Comparison of ENCODE assay signal across 15 cellular contexts in the genomic region with DNA sequence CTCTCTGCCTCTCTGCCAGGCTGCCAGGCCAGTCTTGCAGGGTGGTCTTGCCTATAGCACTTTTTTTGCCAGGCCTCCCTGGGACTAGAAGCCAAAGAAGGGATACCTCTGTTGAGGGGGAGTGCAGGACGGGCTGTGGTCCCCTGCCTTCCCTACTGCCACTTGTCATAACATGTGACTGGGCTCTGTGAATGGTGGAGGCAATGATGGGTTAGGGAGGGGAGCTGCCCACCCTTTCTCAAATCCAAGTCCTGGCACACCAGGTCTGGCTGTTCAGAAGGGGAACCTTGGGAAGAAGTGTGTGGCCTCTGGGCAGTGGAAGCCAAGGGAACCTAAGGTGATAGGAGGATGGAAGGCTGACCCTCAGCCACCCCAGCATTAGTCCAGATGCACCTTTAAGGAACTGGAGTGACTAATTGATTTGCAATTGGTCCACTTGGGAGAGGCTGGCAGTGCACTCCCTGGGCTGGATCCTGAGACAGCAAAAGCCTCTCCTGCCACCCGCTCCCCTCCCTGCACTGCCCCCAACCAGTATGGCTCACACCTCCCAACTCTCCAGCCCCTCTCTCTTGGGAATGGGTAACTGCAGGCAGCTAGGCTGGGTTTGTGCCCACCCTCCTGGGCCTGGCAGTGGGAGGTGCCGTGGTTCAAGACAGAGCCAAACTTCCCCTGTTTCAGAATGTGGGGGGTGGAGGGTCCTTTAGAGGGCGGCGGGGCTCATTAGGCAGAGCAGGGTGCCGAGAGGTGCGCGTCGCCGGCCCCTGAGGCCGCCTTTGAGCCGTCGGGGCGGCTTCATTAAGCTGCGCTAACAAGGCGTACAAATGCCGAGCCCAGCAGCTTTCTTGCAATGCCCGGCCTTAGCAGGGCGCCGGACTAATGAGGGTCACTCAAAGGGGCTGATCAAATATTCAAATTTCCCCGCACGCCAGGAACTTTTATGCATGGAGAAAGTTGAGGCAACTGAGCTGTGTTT. TPM values are rescaled to one million over a fixed set of nuclear protein-coding genes. Genes with fewer than 3 reads are reported as not detected.
DNase-seq lines count a peak whose midpoint lies in the region; ATAC-seq and TF ChIP-seq lines count a peak whose summit lies in the region.
"Had no signal": no experiment of that assay in that cellular context is flagged by ENCODE, and none has a peak within 500 bp of the region (broad histone marks: within the 10 kb centered on the region; RNA-seq: fewer than 3 reads in every experiment).

No MANE protein-coding gene starts in this region.

- TF ChIP-seq POLR2A in esophagus muscularis mucosa (IDR thresholded peaks at IDR 0.05; ENCODE audit: low read depth), result no peak

- H3K36me3 ChIP-seq in esophagus muscularis mucosa, result no peaks in the 10 kb centered on the region
- H3K36me3 ChIP-seq: tibial artery had no signal

- intact Hi-C loops in esophagus muscularis mucosa (cut with DNase I), result no loop called here

- WGBS in esophagus muscularis mucosa, result 25% methylated on average over 9 of the region's 22 CpGs

- peaks cover 11 to 100% (median 93%) of the 10 kb centered on the region in 4 donors for H3K27me3 ChIP-seq in esophagus muscularis mucosa

- no peaks in the 10 kb centered on the region for H3K9me3 ChIP-seq in esophagus muscularis mucosa
- H3K9me3 ChIP-seq: tibial artery had no signal

- H3K4me3 ChIP-seq in esophagus muscularis mucosa, result peak overlapping the region in 3 of 4 donors; percentile 5 to 41 (median 21)

- ATAC-seq in GM21390 (IDR thresholded peaks at IDR 0.05; ENCODE audit: unreplicated experiment), result no peak

- TF ChIP-seq EP300 in esophagus muscularis mucosa (IDR thresholded peaks at IDR 0.05), result no peak

- no peak overlapping the region for H3K27ac ChIP-seq in esophagus muscularis mucosa (replicated peaks in 1 of 4)
- H3K27ac ChIP-seq: 22Rv1, tibial artery had no signal

- no peak for TF ChIP-seq CTCF in esophagus muscularis mucosa (IDR thresholded peaks at IDR 0.05)

- H3K4me1 ChIP-seq in esophagus muscularis mucosa, result peaks cover 33 to 90% (median 72%) of the 10 kb centered on the region in 4 donors

- peak; percentile 49 for DNase-seq in DMS53 (lab: John Stamatoyannopoulos, UW)
- no peak for DNase-seq in DMS53 treated with DMSO at 0.1 percent for 48 hours (lab: John Stamatoyannopoulos, UW; ENCODE audit: unreplicated experiment)
- peak; percentile 10 for DNase-seq in NCI-H146 treated with DMSO at 0.1 percent for 48 hours (lab: John Stamatoyannopoulos, UW; ENCODE audit: unreplicated experiment)
- DNase-seq in esophagus muscularis mucosa (ENCODE audit: extremely low spot score), result no peak
- peak; percentile 94 for DNase-seq in retina
- no peak for DNase-seq in NCI-H524 (lab: John Stamatoyannopoulos, UW)
- no peak for DNase-seq in T-helper 9 cell
- DNase-seq: immature natural killer cell, NCI-H1930, tibial artery had no signal

RNA-seq across cellular contexts. Expression of a gene that starts 4.5 kb away (rescaled TPM):
- total RNA-seq in esophagus muscularis mucosa, result under 1 TPM; 0.11 to 0.42 (median 0.18) TPM
- total RNA-seq: activated CD4-positive, alpha-beta T cell treated with anti-CD3 and anti-CD28 coated beads for 36 hours; H4; mucosa of gallbladder had no signal

Comparison
In these comparisons a context has a peak if more than half of its experiments do, and no peak if none do; other contexts are left out.
1. DNase-seq: peak in DMS53 (single experiment), NCI-H146 treated with DMSO at 0.1 percent for 48 hours (single experiment) and retina (single experiment); none in DMS53 treated with DMSO at 0.1 percent for 48 hours (single experiment), esophagus muscularis mucosa (single experiment), NCI-H524 (0 of 2) and T-helper 9 cell (single experiment).